Comparison of ENCODE assay signal across 18 cellular contexts in the genomic region with DNA sequence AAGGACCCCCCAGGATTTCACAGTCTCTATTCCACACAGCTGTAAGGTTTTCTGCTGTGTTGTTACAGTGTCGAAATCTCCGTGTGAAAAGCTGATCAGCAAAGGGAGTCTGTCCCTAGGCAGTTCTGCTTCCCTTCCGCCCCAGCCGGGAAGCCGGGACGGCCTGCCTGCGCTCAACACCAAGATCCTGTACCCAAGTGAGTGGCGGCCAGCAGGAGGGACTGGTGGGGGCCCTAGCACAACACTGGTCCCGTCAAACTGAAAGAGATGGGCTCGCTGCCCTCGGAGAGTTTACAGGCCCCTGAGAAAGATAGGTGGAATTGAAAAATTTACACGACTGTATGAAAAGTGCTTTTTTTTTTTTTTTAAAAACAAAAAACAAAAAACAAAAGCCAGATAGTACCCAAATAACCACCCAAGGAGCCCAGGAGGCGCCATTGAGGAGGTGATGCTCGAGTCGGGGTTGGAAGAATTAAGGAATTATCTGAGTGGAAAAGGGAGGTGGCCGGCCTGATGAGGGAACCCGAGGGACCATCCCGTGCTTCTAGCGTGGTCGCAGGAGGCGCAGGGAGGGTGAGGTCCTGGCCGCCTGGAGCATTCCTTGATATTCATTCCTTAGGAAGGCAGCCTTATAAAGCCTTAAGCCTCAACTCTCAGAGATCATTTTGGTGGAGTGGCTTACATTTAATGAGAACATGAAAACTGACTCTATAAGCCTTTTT.
A peak's percentile ranks its signal among the peaks of the same experiment; 100 is the strongest.
DNase-seq lines count a peak whose midpoint lies in the region; ATAC-seq and TF ChIP-seq lines count a peak whose summit lies in the region.
"Had no signal": no experiment of that assay in that cellular context is flagged by ENCODE, and none has a peak within 500 bp of the region (broad histone marks: within the 10 kb centered on the region; RNA-seq: fewer than 3 reads in every experiment).

No MANE protein-coding gene starts in this region.

- no peak overlapping the region for H3K4me3 ChIP-seq in heart left ventricle
- H3K4me3 ChIP-seq in osteoblast (ENCODE audit: insufficient read depth, low read length), result no peak overlapping the region
- H3K4me3 ChIP-seq in tibial artery, result no peak overlapping the region
- no peak overlapping the region for H3K4me3 ChIP-seq in PC-3 (ENCODE audit: low read length)

- H3K27ac ChIP-seq in heart left ventricle (no peak overlapping the region), osteoblast (ENCODE audit: low read depth, low read length) (no peak overlapping the region), tibial artery (no peak overlapping the region), PC-3 (ENCODE audit: low read length) (no peak overlapping the region)

- BruUV-seq in PC-3 (replicated peaks; lab: Mats Ljungman, UMichigan), result no TSS peak

- TF ChIP-seq CTCF in heart left ventricle (IDR thresholded peaks at IDR 0.05) (no peak), chondrocyte (IDR thresholded peaks at IDR 0.05) (peak; percentile 8), osteoblast (IDR thresholded peaks at IDR 0.05; ENCODE audit: extremely low read depth, low read depth, low read length) (no peak), tibial artery (IDR thresholded peaks at IDR 0.05) (no peak), PC-3 (conservative IDR thresholded peaks at IDR 0.05; ENCODE audit: low read depth, low read length) (no peak)

- H3K4me3 Mint-ChIP-seq in chondrocyte (ENCODE audit: unreplicated experiment), result no peak overlapping the region
- H3K4me3 Mint-ChIP-seq: CD4-positive, alpha-beta T cell; H9 had no signal

- no peak for ATAC-seq in Right ventricle myocardium superior (ENCODE audit: poor library complexity)
- no peak for ATAC-seq in heart left ventricle
- ATAC-seq in PC-3, result no peak

- H2AFZ ChIP-seq in osteoblast (ENCODE audit: low read length), result no peak overlapping the region
- no peak overlapping the region for H2AFZ ChIP-seq in PC-3 (ENCODE audit: low read length)

- CTCF ChIA-PET in PC-3 (lab: Charles Lee), result no interaction called here

- no peak overlapping the region for H3K27ac Mint-ChIP-seq in chondrocyte (ENCODE audit: unreplicated experiment)
- H3K27ac Mint-ChIP-seq: CD4-positive, alpha-beta T cell; H9 had no signal

- no peaks in the 10 kb centered on the region for H3F3A ChIP-seq in PC-3 (ENCODE audit: low read length, unreplicated experiment)

- H3K4me1 Mint-ChIP-seq in chondrocyte (ENCODE audit: low read depth), result peaks cover 6% of the 10 kb centered on the region

- no peak overlapping the region for H3K9ac ChIP-seq in PC-3 (ENCODE audit: low read length)

- intact Hi-C loops in Right ventricle myocardium superior (cut with DNase I) (no loop called here), heart left ventricle (cut with DNase I) (no loop called here), tibial artery (cut with DNase I; ENCODE audit: low total_unique reads) (no loop called here), PC-3 (cut with micrococcal nuclease) (no loop called here)

- no peaks in the 10 kb centered on the region for H3K9me3 Mint-ChIP-seq in chondrocyte (ENCODE audit: low read depth)
- H3K9me3 Mint-ChIP-seq: CD4-positive, alpha-beta T cell; H9 had no signal

- no peaks in the 10 kb centered on the region for H4K20me1 ChIP-seq in osteoblast (ENCODE audit: insufficient read depth, low read length)
- H4K20me1 ChIP-seq in PC-3 (ENCODE audit: low read length), result no peaks in the 10 kb centered on the region

- H3K79me2 ChIP-seq in osteoblast (ENCODE audit: insufficient read depth, low read length) (no peaks in the 10 kb centered on the region), PC-3 (ENCODE audit: low read length) (no peaks in the 10 kb centered on the region)

- H3K36me3 Mint-ChIP-seq in chondrocyte (ENCODE audit: low read depth), result peaks cover 44% of the 10 kb centered on the region

- H3K4me1 ChIP-seq in heart left ventricle (peaks cover 0 to 5% (median 0%) of the 10 kb centered on the region in 12 donors), osteoblast (ENCODE audit: insufficient read depth, low read length) (no peaks in the 10 kb centered on the region), tibial artery (peaks cover 0 to 7% (median 2%) of the 10 kb centered on the region in 4 donors), PC-3 (ENCODE audit: insufficient read depth, low read length) (0 out of 2 replicates have a peak, but pooled peaks cover 3% of the 10 kb centered on the region)

- H3K4me2 ChIP-seq in osteoblast (ENCODE audit: insufficient read depth, low read length), result no peak overlapping the region
- H3K4me2 ChIP-seq in PC-3 (ENCODE audit: low read length), result no peak overlapping the region

- H3K27me3 Mint-ChIP-seq in chondrocyte (ENCODE audit: low read depth), result no peaks in the 10 kb centered on the region
- H3K27me3 Mint-ChIP-seq: CD4-positive, alpha-beta T cell had no signal

- H3K36me3 ChIP-seq in heart left ventricle, result peaks cover 7 to 100% (median 99%) of the 10 kb centered on the region in 9 donors
- H3K36me3 ChIP-seq in osteoblast (ENCODE audit: insufficient read depth, low read length), result peaks cover 21% of the 10 kb centered on the region
- peaks cover 73 to 100% (median 94%) of the 10 kb centered on the region in 3 donors for H3K36me3 ChIP-seq in tibial artery
- H3K36me3 ChIP-seq in PC-3 (ENCODE audit: low read depth, low read length), result peaks cover 79% of the 10 kb centered on the region

- H3K9me3 ChIP-seq in heart left ventricle (no peaks in the 10 kb centered on the region), osteoblast (ENCODE audit: low read depth, low read length) (no peaks in the 10 kb centered on the region), tibial artery (no peaks in the 10 kb centered on the region), PC-3 (ENCODE audit: low read length) (no peaks in the 10 kb centered on the region)

- DNase-seq in Right ventricle myocardium superior (peak; percentile 37), heart left ventricle (no peak), chondrocyte (ENCODE audit: low spot score) (peak; percentile 63), osteoblast (ENCODE audit: insufficient read length, low spot score, missing footprints) (peak; percentile 38), tibial artery (peak; percentile 13 to 42), PC-3 (no peak), DMS53 treated with DMSO at 0.1 percent for 48 hours (lab: John Stamatoyannopoulos, UW; ENCODE audit: unreplicated experiment) (no peak)
- DNase-seq in activated CD8-positive, alpha-beta memory T cell treated with anti-CD3 and anti-CD28 coated beads for 24 hours, result no peak
- DNase-seq: ACHN, Calu3, DMS79, H9, Kasumi-1, NCI-H187 treated with DMSO at 0.1 percent for 48 hours, NCI-H2171, NCI-H446 treated with DMSO at 0.1 percent for 48 hours, NCI-H748 treated with DMSO at 0.1 percent for 48 hours had no signal

- no peaks in the 10 kb centered on the region for H3K9me2 ChIP-seq in PC-3 (replicated peaks; ENCODE audit: low read length)

- 92 to 94% (median 93%) methylated on average over 22 of the region's 22 CpGs for WGBS in heart left ventricle, 4 donors

- no peak for TF ChIP-seq POLR2A in heart left ventricle (IDR thresholded peaks at IDR 0.05)

- no peaks in the 10 kb centered on the region for H3K27me3 ChIP-seq in heart left ventricle
- no peaks in the 10 kb centered on the region for H3K27me3 ChIP-seq in osteoblast (ENCODE audit: insufficient read depth, low read length)
- H3K27me3 ChIP-seq in tibial artery, result no peaks in the 10 kb centered on the region
- H3K27me3 ChIP-seq in PC-3 (ENCODE audit: low read length), result no peaks in the 10 kb centered on the region

- POLR2A ChIA-PET in PC-3 (lab: Charles Lee; ENCODE audit: unreplicated experiment), result no interaction called here

Comparison
In these comparisons a context has a peak if more than half of its experiments do, and no peak if none do; other contexts are left out.
1. DNase-seq: peak in Right ventricle myocardium superior (single experiment), chondrocyte (single experiment), osteoblast (single experiment) and tibial artery (2 of 2); none in heart left ventricle (0 of 5), activated CD8-positive, alpha-beta memory T cell treated with anti-CD3 and anti-CD28 coated beads for 24 hours (single experiment), PC-3 (single experiment) and DMS53 treated with DMSO at 0.1 percent for 48 hours (single experiment).